26 cellular contexts compared by ENCODE assay signal in genomic region chr10:58868736-58869435, GRCh38.
DNase-seq lines count a peak whose midpoint lies in the region; ATAC-seq, FAIRE-seq and TF ChIP-seq lines count a peak whose summit lies in the region.
"Had no signal": no experiment of that assay in that cellular context is flagged by ENCODE, and none has a peak within 500 bp of the region (broad histone marks: within the 10 kb centered on the region; RNA-seq: fewer than 3 reads in every experiment).

No MANE protein-coding gene starts in this region.

- H3K4me2 ChIP-seq in IMR-90 (ENCODE audit: low read depth, low read length), result no peak overlapping the region
- no peak overlapping the region for H3K4me2 ChIP-seq in astrocyte (ENCODE audit: low read length)

- H3K9me3 Mint-ChIP-seq in astrocyte (ENCODE audit: unreplicated experiment), result peaks cover 3% of the 10 kb centered on the region
- H3K9me3 Mint-ChIP-seq: activated naive CD8-positive, alpha-beta T cell treated with anti-CD3 and anti-CD28 coated beads, Interleukin-2, amount 50 U/mL, for 24 hours; activated T-cell treated with anti-CD3 and anti-CD28 coated beads, Interleukin-2, amount 50 U/mL, for 4 hours; stimulated activated effector memory CD8-positive, alpha-beta T cell treated with anti-CD3 and anti-CD28 coated beads, Interleukin-12 subunit alpha, Interleukin-12 subunit beta, amount 100 ng/mL, for 72 hours had no signal

- H3K79me1 ChIP-seq in IMR-90 (ENCODE audit: low read depth in 1 of 2, low read length in 2 of 2), result no peaks in the 10 kb centered on the region

- POLR2A ChIA-PET in IMR-90 (lab: Charles Lee; ENCODE audit: unreplicated experiment), result no interaction called here

- no peak overlapping the region for H2BK5ac ChIP-seq in IMR-90 (ENCODE audit: low read depth, low read length, poor library complexity, severe bottlenecking)

- CTCF ChIA-PET in IMR-90 (lab: Yijun Ruan, JAX), result interaction anchor here (0.5 kb wide), 1 partner anchor 349 kb away, joined by 3 read pairs; no protein-coding TSS in a partner anchor

- WGBS in IMR-90 (ENCODE audit: extremely low coverage in 2 of 2, insufficient read length in 1 of 2), 2 experiments, result 100% methylated on average over 1 of the region's 8 CpGs

- H3K4me1 Mint-ChIP-seq in astrocyte (ENCODE audit: low read depth, unreplicated experiment), result peaks cover 1% of the 10 kb centered on the region
- H3K4me1 Mint-ChIP-seq: activated naive CD8-positive, alpha-beta T cell treated with anti-CD3 and anti-CD28 coated beads, Interleukin-2, amount 50 U/mL, for 24 hours; stimulated activated effector memory CD8-positive, alpha-beta T cell treated with anti-CD3 and anti-CD28 coated beads, Interleukin-12 subunit alpha, Interleukin-12 subunit beta, amount 100 ng/mL, for 72 hours had no signal

- H4K20me1 ChIP-seq in IMR-90 (ENCODE audit: insufficient read depth, low read length), result no peaks in the 10 kb centered on the region
- no peaks in the 10 kb centered on the region for H4K20me1 ChIP-seq in astrocyte (ENCODE audit: insufficient read depth, low read length)

- H4K91ac ChIP-seq in IMR-90 (ENCODE audit: insufficient read depth, low read depth, low read length), result no peak overlapping the region

- no peak overlapping the region for H2AK5ac ChIP-seq in IMR-90 (ENCODE audit: low read depth, low read length)

- TF ChIP-seq CTCF in IMR-90 (conservative IDR thresholded peaks at IDR 0.05; ENCODE audit: low read depth, low read length) (no peak), astrocyte (IDR thresholded peaks at IDR 0.05; ENCODE audit: insufficient read depth, low read depth, low read length) (no peak)

- no peak overlapping the region for H2BK120ac ChIP-seq in IMR-90 (ENCODE audit: low read depth, low read length)

- H2BK15ac ChIP-seq in IMR-90 (ENCODE audit: low read depth, low read length), result no peak overlapping the region

- no peak for FAIRE-seq in astrocyte (lab: Jason Lieb, UNC)
- FAIRE-seq: endothelial cell of umbilical vein, GM12892 had no signal

- no peak overlapping the region for H2AK9ac ChIP-seq in IMR-90 (replicated peaks; ENCODE audit: low read depth, low read length, poor library complexity)

- no peak overlapping the region for H4K8ac ChIP-seq in IMR-90 (ENCODE audit: low read depth in 2 of 2, low read length in 2 of 2)

- no peaks in the 10 kb centered on the region for H3K36me3 ChIP-seq in IMR-90 (ENCODE audit: control insufficient read depth, insufficient read depth, low read length)
- H3K36me3 ChIP-seq in astrocyte (ENCODE audit: insufficient read depth, low read length), result no peaks in the 10 kb centered on the region
- H3K36me3 ChIP-seq: heart right ventricle, pancreas, upper lobe of left lung had no signal

- H4K5ac ChIP-seq in IMR-90 (ENCODE audit: low read depth, low read length), result no peak overlapping the region

- TF ChIP-seq RAD21 in IMR-90 (IDR thresholded peaks at IDR 0.05; ENCODE audit: low read length), result no peak

- H3K4me1 ChIP-seq in IMR-90 (ENCODE audit: control insufficient read depth, insufficient read depth, low read length), result 0 out of 2 replicates have a peak, but pooled peaks cover 3% of the 10 kb centered on the region
- no peaks in the 10 kb centered on the region for H3K4me1 ChIP-seq in astrocyte (ENCODE audit: insufficient read depth, low read length)
- H3K4me1 ChIP-seq: body of pancreas, heart right ventricle, pancreas, upper lobe of left lung had no signal

- H2AFZ ChIP-seq in IMR-90 (replicated peaks; ENCODE audit: low read length, poor library complexity) (no peak overlapping the region), astrocyte (ENCODE audit: low read depth, low read length) (no peak overlapping the region)

- no peak overlapping the region for H3K4me3 Mint-ChIP-seq in astrocyte (ENCODE audit: unreplicated experiment)
- H3K4me3 Mint-ChIP-seq: activated naive CD8-positive, alpha-beta T cell treated with anti-CD3 and anti-CD28 coated beads, Interleukin-2, amount 50 U/mL, for 24 hours; activated T-cell treated with anti-CD3 and anti-CD28 coated beads, Interleukin-2, amount 50 U/mL, for 4 hours; stimulated activated effector memory CD8-positive, alpha-beta T cell treated with anti-CD3 and anti-CD28 coated beads, Interleukin-12 subunit alpha, Interleukin-12 subunit beta, amount 100 ng/mL, for 72 hours had no signal

- H2BK20ac ChIP-seq in IMR-90 (ENCODE audit: low read depth, low read length), result no peak overlapping the region

- no peaks in the 10 kb centered on the region for H3K27me3 Mint-ChIP-seq in astrocyte (ENCODE audit: low read depth, unreplicated experiment)
- H3K27me3 Mint-ChIP-seq: activated naive CD8-positive, alpha-beta T cell treated with anti-CD3 and anti-CD28 coated beads, Interleukin-2, amount 50 U/mL, for 24 hours had no signal

- no peak overlapping the region for H3K18ac ChIP-seq in IMR-90 (ENCODE audit: low read depth, low read length)

- in situ Hi-C loops in IMR-90 (cut with MboI; ENCODE audit: low sequenced_read_pairs), result no loop called here

- H3K27me3 ChIP-seq in IMR-90 (ENCODE audit: control insufficient read depth, insufficient read depth, low read length) (no peaks in the 10 kb centered on the region; the same call in 1 of the 2 replicates), astrocyte (ENCODE audit: insufficient read depth, low read length) (no peaks in the 10 kb centered on the region)
- H3K27me3 ChIP-seq: body of pancreas, heart right ventricle, pancreas, upper lobe of left lung had no signal

- peak; percentile 56 for DNase-seq in EH (ENCODE audit: low read depth)
- DNase-seq in IMR-90, result peak; percentile 43
- peak; percentile 22 for DNase-seq in astrocyte (ENCODE audit: low read depth)
- peak; percentile 55 for DNase-seq in iris pigment epithelial cell (ENCODE audit: low read depth)
- no peak for DNase-seq in NCI-H526 (lab: John Stamatoyannopoulos, UW)
- no peak for DNase-seq in HUDEP-2 (lab: John Stamatoyannopoulos, UW; ENCODE audit: unreplicated experiment in 76 of 76)
- DNase-seq: activated CD4-positive, alpha-beta T cell treated with anti-CD3 and anti-CD28 coated beads, Interleukin-2, amount 50 U/mL, for 1 hour; activated gamma-delta T cell treated with Interleukin-2 at 50 U/mL for 16 hours; activated naive CD8-positive, alpha-beta T cell treated with anti-CD3 and anti-CD28 coated beads, Interleukin-2, amount 50 U/mL, for 24 hours; activated T-cell treated with anti-CD3 and anti-CD28 coated beads, Interleukin-2, amount 50 U/mL, for 4 hours; body of pancreas; Calu3; DND-41; heart right ventricle; KG1; NCI-H1436; NCI-H2081 treated with DMSO at 0.1 percent for 48 hours; pancreas; stimulated activated CD4-positive, alpha-beta T cell treated with anti-CD3 and anti-CD28 coated beads, Interleukin-4, amount 100 ng/mL, for 24 hours; T-helper 9 cell; upper lobe of left lung had no signal

- H3K9ac ChIP-seq in IMR-90 (ENCODE audit: low read depth, low read length) (no peak overlapping the region), astrocyte (ENCODE audit: low read length) (no peak overlapping the region)

- no peaks in the 10 kb centered on the region for H3K9me1 ChIP-seq in IMR-90 (ENCODE audit: insufficient read depth, low read length)

- no peak overlapping the region for H3K23ac ChIP-seq in IMR-90 (ENCODE audit: low read depth, low read length)

- dilution Hi-C loops in IMR-90 (cut with HindIII; ENCODE audit: low sequenced_read_pairs, unreplicated experiment), result no loop called here

- no peak overlapping the region for H3K27ac Mint-ChIP-seq in astrocyte (ENCODE audit: unreplicated experiment)
- H3K27ac Mint-ChIP-seq: activated naive CD8-positive, alpha-beta T cell treated with anti-CD3 and anti-CD28 coated beads, Interleukin-2, amount 50 U/mL, for 24 hours; stimulated activated effector memory CD8-positive, alpha-beta T cell treated with anti-CD3 and anti-CD28 coated beads, Interleukin-12 subunit alpha, Interleukin-12 subunit beta, amount 100 ng/mL, for 72 hours had no signal

- no peak for TF ChIP-seq POLR2A in IMR-90 (IDR thresholded peaks at IDR 0.05; ENCODE audit: low read depth, low read length)

- H3K4me3 ChIP-seq in IMR-90 (ENCODE audit: insufficient read depth, low read depth, low read length) (no peak overlapping the region), astrocyte (ENCODE audit: insufficient read depth, low read depth, low read length) (no peak overlapping the region)
- H3K4me3 ChIP-seq: body of pancreas, heart right ventricle, pancreas, upper lobe of left lung had no signal

- no peak overlapping the region for H3K56ac ChIP-seq in IMR-90 (ENCODE audit: extremely low read depth, insufficient read depth, low read length)

- no TSS peak for BruUV-seq in IMR-90 (replicated peaks; lab: Mats Ljungman, UMichigan)

- H3K27ac ChIP-seq in IMR-90 (ENCODE audit: insufficient read depth, low read length) (no peak overlapping the region), astrocyte (ENCODE audit: low read depth, low read length) (no peak overlapping the region)
- H3K27ac ChIP-seq: body of pancreas, heart right ventricle, pancreas, upper lobe of left lung had no signal

- H3K36me3 Mint-ChIP-seq in astrocyte (ENCODE audit: low read depth, unreplicated experiment), result no peaks in the 10 kb centered on the region
- H3K36me3 Mint-ChIP-seq: stimulated activated effector memory CD8-positive, alpha-beta T cell treated with anti-CD3 and anti-CD28 coated beads, Interleukin-12 subunit alpha, Interleukin-12 subunit beta, amount 100 ng/mL, for 72 hours had no signal

- H3K4ac ChIP-seq in IMR-90 (ENCODE audit: low read depth, low read length), result no peak overlapping the region

- ATAC-seq in IMR-90 (ENCODE audit: low read depth) (peak; percentile 60), GM18868 (IDR thresholded peaks at IDR 0.05; ENCODE audit: unreplicated experiment) (no peak), GM21529 (IDR thresholded peaks at IDR 0.05; ENCODE audit: unreplicated experiment) (no peak)
- ATAC-seq: activated naive CD8-positive, alpha-beta T cell treated with anti-CD3 and anti-CD28 coated beads, Interleukin-2, amount 50 U/mL, for 24 hours; activated T-cell treated with anti-CD3 and anti-CD28 coated beads, Interleukin-2, amount 50 U/mL, for 4 hours; body of pancreas; heart right ventricle; pancreas; stimulated activated effector memory CD8-positive, alpha-beta T cell treated with anti-CD3 and anti-CD28 coated beads, Interleukin-12 subunit alpha, Interleukin-12 subunit beta, amount 100 ng/mL, for 72 hours had no signal

- no peaks in the 10 kb centered on the region for H3K79me2 ChIP-seq in astrocyte (ENCODE audit: insufficient read depth, low read length)

- no peak overlapping the region for H3K14ac ChIP-seq in IMR-90 (replicated peaks; ENCODE audit: low read depth, low read length)

- no peaks in the 10 kb centered on the region for H3K9me3 ChIP-seq in IMR-90 (ENCODE audit: control insufficient read depth, insufficient read depth, low read length)
- no peaks in the 10 kb centered on the region for H3K9me3 ChIP-seq in astrocyte (ENCODE audit: insufficient read depth, low read depth, low read length)
- H3K9me3 ChIP-seq: body of pancreas, pancreas, upper lobe of left lung had no signal

- intact Hi-C loops in IMR-90 (cut with micrococcal nuclease), result no loop called here

TF ChIP-seq in IMR-90, 13 proteins besides CTCF, POLR2A, EP300 and RAD21:
- peak; percentile 55; the same call in 1 of the 2 replicates for TF ChIP-seq MAFK (IDR thresholded peaks at IDR 0.05; ENCODE audit: low read depth, low read length)
- TF ChIP-seq NFE2L2 (IDR thresholded peaks at IDR 0.05; ENCODE audit: low read depth, low read length), result no peak

Comparison
In these comparisons a context has a peak if more than half of its experiments do, and no peak if none do; other contexts are left out.
1. DNase-seq: peak in EH (single experiment), IMR-90 (single experiment), astrocyte (single experiment) and iris pigment epithelial cell (single experiment); none in NCI-H526 (0 of 2) and HUDEP-2 (0 of 76).